Comparison of ENCODE assay signal across 10 cellular contexts in genomic region chr15:52217186-52217585, GRCh38. TPM values are rescaled to one million over a fixed set of nuclear protein-coding genes. Genes with fewer than 3 reads are reported as not detected.
A peak's percentile ranks its signal among the peaks of the same experiment; 100 is the strongest.
DNase-seq lines count a peak whose midpoint lies in the region; ATAC-seq and TF ChIP-seq lines count a peak whose summit lies in the region.
"Had no signal": no experiment of that assay in that cellular context is flagged by ENCODE, and none has a peak within 500 bp of the region (broad histone marks: within the 10 kb centered on the region; RNA-seq: fewer than 3 reads in every experiment).

No MANE protein-coding gene starts in this region.

- 57 to 79% (median 70%) methylated on average over 10 of the region's 10 CpGs for WGBS in stomach, 5 donors

- H3K4me2 ChIP-seq in OCI-LY7 (ENCODE audit: low read length) = peak overlapping the region; percentile 10; the same call in 1 of the 2 replicates
- H3K4me2 ChIP-seq: BLaER1 treated with 17β-estradiol and CSF1 and Interleukin-3, amounts not matched to agents 10 nM and 100 nM had no signal

- no peaks in the 10 kb centered on the region for H3K27me3 ChIP-seq in stomach
- H3K27me3 ChIP-seq: BLaER1 treated with 17β-estradiol and CSF1 and Interleukin-3, amounts not matched to agents 10 nM and 100 nM had no signal

- H3K4me3 ChIP-seq in OCI-LY7 (ENCODE audit: low read depth, low read length, poor library complexity, severe bottlenecking) = no peak overlapping the region
- H3K4me3 ChIP-seq in stomach = no peak overlapping the region
- H3K4me3 ChIP-seq: BLaER1 treated with 17β-estradiol and CSF1 and Interleukin-3, amounts not matched to agents 10 nM and 100 nM had no signal

- H3K4me1 ChIP-seq in OCI-LY7 (ENCODE audit: insufficient read depth, low read length, poor library complexity, severe bottlenecking) = peaks cover 49% of the 10 kb centered on the region
- no peaks in the 10 kb centered on the region for H3K4me1 ChIP-seq in stomach

- intact Hi-C loops in OCI-LY7 (cut with micrococcal nuclease; ENCODE audit: unreplicated experiment) (loop anchor here (1.0 to 2.0 kb wide), 3 partner anchors 10 to 39 kb away; no protein-coding TSS in a partner anchor), stomach (cut with DNase I; ENCODE audit: low total_unique reads) (no loop called here), left ventricle myocardium superior (cut with micrococcal nuclease) (no loop called here), posterior vena cava (cut with DNase I) (no loop called here)

- TF ChIP-seq CTCF in OCI-LY7 (conservative IDR thresholded peaks at IDR 0.05; ENCODE audit: low read length) = peak; percentile 90
- TF ChIP-seq CTCF in stomach (IDR thresholded peaks at IDR 0.05) = no peak

- H2AFZ ChIP-seq in OCI-LY7 (ENCODE audit: low read length) = peak overlapping the region; percentile 69; the same call in 1 of the 2 replicates

- no peak for TF ChIP-seq EP300 in stomach (IDR thresholded peaks at IDR 0.05)

- ATAC-seq in left ventricle myocardium superior = no peak

- no TSS peak for BruUV-seq in OCI-LY7 (replicated peaks; lab: Mats Ljungman, UMichigan)

- no peaks in the 10 kb centered on the region for H3K9me2 ChIP-seq in OCI-LY7 (ENCODE audit: insufficient read depth, low read length)

- H4K20me1 ChIP-seq in OCI-LY7 (ENCODE audit: insufficient read depth, low read length) = no peaks in the 10 kb centered on the region
- H4K20me1 ChIP-seq: BLaER1 treated with 17β-estradiol and CSF1 and Interleukin-3, amounts not matched to agents 10 nM and 100 nM had no signal

- H3K36me3 ChIP-seq in OCI-LY7 (ENCODE audit: insufficient read depth, low read length) = no peaks in the 10 kb centered on the region
- peaks cover 15 to 98% (median 68%) of the 10 kb centered on the region in 4 donors for H3K36me3 ChIP-seq in stomach

- POLR2A ChIA-PET in OCI-LY7 (lab: Charles Lee) = interaction anchor here (0.6 to 2.7 kb wide), 9 partner anchors 8 to 358 kb away, joined by 3 to 17 read pairs (median 6); no protein-coding TSS in a partner anchor

- H3K27ac ChIP-seq in OCI-LY7 (ENCODE audit: low read depth, low read length, poor library complexity, severe bottlenecking) (peak overlapping the region; percentile 97), stomach (no peak overlapping the region)
- H3K27ac ChIP-seq: BLaER1 treated with 17β-estradiol and CSF1 and Interleukin-3, amounts not matched to agents 10 nM and 100 nM had no signal

- H3K79me2 ChIP-seq in OCI-LY7 (ENCODE audit: insufficient read depth, low read depth, low read length) = peaks cover 12% of the 10 kb centered on the region

- CTCF ChIA-PET in OCI-LY7 (lab: Charles Lee; ENCODE audit: unreplicated experiment) = interaction anchor here (0.6 to 1.6 kb wide), 13 partner anchors 8 to 38 kb away, joined by 3 to 10 read pairs (median 6); no protein-coding TSS in a partner anchor

- H3K9me3 ChIP-seq in OCI-LY7 (ENCODE audit: low read length) (no peaks in the 10 kb centered on the region), stomach (no peaks in the 10 kb centered on the region)
- H3K9me3 ChIP-seq: BLaER1 treated with 17β-estradiol and CSF1 and Interleukin-3, amounts not matched to agents 10 nM and 100 nM had no signal

- peak; percentile 59 for DNase-seq in activated CD8-positive, alpha-beta memory T cell treated with anti-CD3 and anti-CD28 coated beads, Interleukin-2, amount 50 U/mL, for 48 hours
- no peak for DNase-seq in activated CD8-positive, alpha-beta memory T cell treated with anti-CD3 and anti-CD28 coated beads, Interleukin-2, amount 50 U/mL, for 4 hours
- DNase-seq in OCI-LY7 (ENCODE audit: low spot score) = peak; percentile 81
- peak; percentile 52 for DNase-seq in ecto neural progenitor cell (ENCODE audit: low spot score)
- peak; percentile 65 for DNase-seq in stomach
- DNase-seq in effector CD8-positive, alpha-beta T cell (lab: John Stamatoyannopoulos, UW) = no peak
- no peak for DNase-seq in left ventricle myocardium superior
- DNase-seq in posterior vena cava (ENCODE audit: low spot score) = no peak
- DNase-seq: Right ventricle myocardium superior had no signal

- no peak for TF ChIP-seq POLR2A in stomach (IDR thresholded peaks at IDR 0.05)

RNA-seq across cellular contexts. Expression of gene GNB5, which starts 26.0 kb away (rescaled TPM):
- 53.9 and 56.3 TPM in 2 replicates for total RNA-seq in OCI-LY7 (2014; rRNA removed; shearing (Covaris generic))
- total RNA-seq in OCI-LY7 (2022) (49.0 and 60.3 TPM in 2 replicates), stomach (100 to 1,000 TPM in 1 of 5 donors, 10 to 100 TPM in 2, 1 to 10 TPM in 2; 6.4 to 291 (median 14.0) TPM), left ventricle myocardium superior (10.1 TPM), posterior vena cava (10 to 100 TPM; 17.0 to 18.3 TPM)
- 10 to 100 TPM in 2 of 3 donors, 1 to 10 TPM in 1; 8.1 to 13.6 (median 11.8) TPM for polyA plus RNA-seq in stomach

Comparison
In these comparisons a context has a peak if more than half of its experiments do, and no peak if none do; other contexts are left out.
1. DNase-seq: peak in activated CD8-positive, alpha-beta memory T cell treated with anti-CD3 and anti-CD28 coated beads, Interleukin-2, amount 50 U/mL, for 48 hours (single experiment), OCI-LY7 (single experiment), ecto neural progenitor cell (single experiment) and stomach (single experiment); none in activated CD8-positive, alpha-beta memory T cell treated with anti-CD3 and anti-CD28 coated beads, Interleukin-2, amount 50 U/mL, for 4 hours (single experiment), effector CD8-positive, alpha-beta T cell (single experiment), left ventricle myocardium superior (single experiment) and posterior vena cava (single experiment).